19 cellular contexts compared by ENCODE assay signal in genomic region chr16:75241955-75242354, GRCh38. TPM values are rescaled to one million over a fixed set of nuclear protein-coding genes. Genes with fewer than 3 reads are reported as not detected.
"Had no signal": no experiment of that assay in that cellular context is flagged by ENCODE, and none has a peak within 500 bp of the region (broad histone marks: within the 10 kb centered on the region; RNA-seq: fewer than 3 reads in every experiment).

No MANE protein-coding gene starts in this region.

- H3K27ac ChIP-seq: colonic mucosa had no signal

- H3K9me3 ChIP-seq: colonic mucosa, tibial nerve had no signal

- H3K27me3 ChIP-seq: colonic mucosa, tibial nerve had no signal

- DNase-seq: activated CD4-positive, alpha-beta T cell treated with anti-CD3 and anti-CD28 coated beads, Interleukin-2, amount 50 U/mL, for 4 hours; activated CD8-positive, alpha-beta memory T cell treated with anti-CD3 and anti-CD28 coated beads, Interleukin-2, amount 10 ng/mL, durations not matched to agents 7 days and 5 days; activated gamma-delta T cell; activated T-cell treated with anti-CD3 and anti-CD28 coated beads, Interleukin-2, amount 50 U/mL, for 24 hours; amygdala; colonic mucosa; effector CD8-positive, alpha-beta T cell; hippocampal formation; naive thymus-derived CD4-positive, alpha-beta T cell; nucleus accumbens; SHP77 treated with DMSO at 0.1 percent for 48 hours; stimulated activated CD4-positive, alpha-beta T cell treated with anti-CD3 and anti-CD28 coated beads, Interleukin-2, amount 100 ng/mL, for 48 hours had no signal

- ATAC-seq: activated CD4-positive, CD25-positive, alpha-beta regulatory T cell treated with anti-CD3 and anti-CD28 coated beads, Interleukin-2, amount 50 U/mL, for 24 hours; activated CD8-positive, alpha-beta memory T cell treated with anti-CD3 and anti-CD28 coated beads, Interleukin-2, amount 10 ng/mL, durations not matched to agents 7 days and 5 days; naive thymus-derived CD4-positive, alpha-beta T cell had no signal

- H3K4me3 ChIP-seq: colonic mucosa, lung, tibial nerve had no signal

RNA-seq across cellular contexts. Expression of gene BCAR1, which starts 9.5 kb away (rescaled TPM):
- total RNA-seq: naive thymus-derived CD4-positive, alpha-beta T cell; T-helper 2 cell treated with Interferon-gamma antibody and Interleukin-4, amounts not matched to agents 100 ng/mL and 5 ng/mL, for 36 hours had no signal
- polyA plus RNA-seq: naive thymus-derived CD4-positive, alpha-beta T cell had no signal

RNA-seq across cellular contexts. Expression of gene CTRB1, which starts 23.2 kb away (rescaled TPM):
- total RNA-seq: activated CD8-positive, alpha-beta memory T cell treated with anti-CD3 and anti-CD28 coated beads, Interleukin-2, amount 10 ng/mL, durations not matched to agents 7 days and 5 days; bronchial epithelial cell; kidney epithelial cell; naive thymus-derived CD4-positive, alpha-beta T cell; pulmonary artery endothelial cell; T-helper 2 cell treated with Interferon-gamma antibody and Interleukin-4, amounts not matched to agents 100 ng/mL and 5 ng/mL, for 36 hours had no signal
- polyA plus RNA-seq: naive thymus-derived CD4-positive, alpha-beta T cell had no signal

RNA-seq across cellular contexts. Expression of gene CTRB2, which starts 35.0 kb away (rescaled TPM):
- total RNA-seq: activated CD8-positive, alpha-beta memory T cell treated with anti-CD3 and anti-CD28 coated beads, Interleukin-2, amount 10 ng/mL, durations not matched to agents 7 days and 5 days; bronchial epithelial cell; kidney epithelial cell; naive thymus-derived CD4-positive, alpha-beta T cell; pulmonary artery endothelial cell; T-helper 2 cell treated with Interferon-gamma antibody and Interleukin-4, amounts not matched to agents 100 ng/mL and 5 ng/mL, for 36 hours had no signal
- polyA plus RNA-seq: naive thymus-derived CD4-positive, alpha-beta T cell had no signal
